Comparison of ENCODE assay signal across 8 cellular contexts in genomic region chr20:50460608-50461268, GRCh38. TPM values are rescaled to one million over a fixed set of nuclear protein-coding genes. Genes with fewer than 3 reads are reported as not detected.
DNase-seq lines count a peak whose midpoint lies in the region; TF ChIP-seq lines count a peak whose summit lies in the region.

No MANE protein-coding gene starts in this region.

- no peaks in the 10 kb centered on the region for H3K79me2 ChIP-seq in Karpas-422 (ENCODE audit: low read length)
- H3K79me2 ChIP-seq in trophoblast cell (ENCODE audit: control insufficient read depth, insufficient read depth, low read length, poor library complexity), result no peaks in the 10 kb centered on the region

- no peak overlapping the region for H2AFZ ChIP-seq in Karpas-422 (ENCODE audit: low read length)
- no peak overlapping the region for H2AFZ ChIP-seq in trophoblast cell (ENCODE audit: insufficient read depth, low read length, poor library complexity)

- H3K18ac ChIP-seq in trophoblast cell (ENCODE audit: low read length), result peak overlapping the region; percentile 8

- peak overlapping the region; percentile 29 for H4K91ac ChIP-seq in trophoblast cell (ENCODE audit: low read depth, low read length)

- H3K79me1 ChIP-seq in trophoblast cell (ENCODE audit: low read length), result peaks cover 2% of the 10 kb centered on the region

- TF ChIP-seq CTCF in tibial artery (IDR thresholded peaks at IDR 0.05), result peak; percentile 86 to 99

- no peak overlapping the region for H3K23ac ChIP-seq in trophoblast cell (ENCODE audit: low read length)

- no peak overlapping the region for H2BK5ac ChIP-seq in trophoblast cell (ENCODE audit: low read depth, low read length, poor library complexity)

- H3K9me3 ChIP-seq in Karpas-422 (ENCODE audit: low read length), result no peaks in the 10 kb centered on the region
- H3K9me3 ChIP-seq in SJCRH30 (replicated peaks), result no peaks in the 10 kb centered on the region
- no peaks in the 10 kb centered on the region for H3K9me3 ChIP-seq in trophoblast cell (ENCODE audit: insufficient read depth, low read depth, low read length)
- H3K9me3 ChIP-seq in tibial artery, result no peaks in the 10 kb centered on the region

- no peak overlapping the region for H4K8ac ChIP-seq in trophoblast cell (ENCODE audit: low read depth, low read length)

- H3K27ac ChIP-seq in Karpas-422 (ENCODE audit: low read length) (no peak overlapping the region), SJCRH30 (no peak overlapping the region), trophoblast cell (ENCODE audit: low read depth, low read length) (no peak overlapping the region), tibial artery (peak overlapping the region; percentile 63 to 65)

- H3K4me1 ChIP-seq in Karpas-422 (ENCODE audit: low read length), result peaks cover 7% of the 10 kb centered on the region
- no peaks in the 10 kb centered on the region for H3K4me1 ChIP-seq in SJCRH30
- no peaks in the 10 kb centered on the region for H3K4me1 ChIP-seq in trophoblast cell (ENCODE audit: control insufficient read depth in 1 of 2, insufficient read depth in 2 of 2, low read length in 2 of 2)
- peaks cover 0 to 22% (median 12%) of the 10 kb centered on the region in 4 donors for H3K4me1 ChIP-seq in tibial artery

- H3K9ac ChIP-seq in Karpas-422 (ENCODE audit: low read length) (no peak overlapping the region), trophoblast cell (ENCODE audit: low read length) (no peak overlapping the region)

- intact Hi-C loops in tibial artery (cut with DNase I; ENCODE audit: low total_unique reads), result no loop called here

- no CpG with 5 or more reads among the region's 13 CpGs for WGBS in trophoblast cell (ENCODE audit: extremely low coverage, insufficient coverage, insufficient read length)

- no peak overlapping the region for H3K14ac ChIP-seq in trophoblast cell (ENCODE audit: low read length)

- peak; percentile 42 to 79 for DNase-seq in NCI-H446 (lab: John Stamatoyannopoulos, UW)
- DNase-seq in NCI-H446 treated with DMSO at 0.1 percent for 48 hours (lab: John Stamatoyannopoulos, UW), result no peak
- DNase-seq in Karpas-422, result peak; percentile 87
- DNase-seq in SJCRH30, result peak; percentile 88 to 97
- peak; percentile 92 for DNase-seq in activated effector memory CD4-positive, alpha-beta T cell treated with anti-CD3 and anti-CD28 coated beads, Interleukin-2, amount 50 U/mL, for 16 hours
- peak; percentile 77 for DNase-seq in germinal center (ENCODE audit: low spot score)
- DNase-seq in trophoblast cell, result peak; percentile 90 to 95
- peak; percentile 92 to 95 for DNase-seq in tibial artery

- H3K36me3 ChIP-seq in Karpas-422 (ENCODE audit: insufficient read depth, low read length), result no peaks in the 10 kb centered on the region
- no peaks in the 10 kb centered on the region for H3K36me3 ChIP-seq in SJCRH30
- no peaks in the 10 kb centered on the region for H3K36me3 ChIP-seq in trophoblast cell (ENCODE audit: control insufficient read depth in 1 of 2, insufficient read depth in 2 of 2, low read length in 2 of 2)
- H3K36me3 ChIP-seq in tibial artery, result no peaks in the 10 kb centered on the region

- H3K4me3 ChIP-seq in Karpas-422 (ENCODE audit: low read length) (no peak overlapping the region), SJCRH30 (no peak overlapping the region), trophoblast cell (ENCODE audit: low read depth, low read length) (no peak overlapping the region), tibial artery (no peak overlapping the region)

- H3K27me3 ChIP-seq in Karpas-422 (ENCODE audit: low read length) (no peaks in the 10 kb centered on the region), SJCRH30 (0 out of 2 replicates have a peak, but pooled peaks cover 4% of the 10 kb centered on the region), trophoblast cell (ENCODE audit: insufficient read depth, low read length) (no peaks in the 10 kb centered on the region), tibial artery (no peaks in the 10 kb centered on the region)

- H3K9me2 ChIP-seq in Karpas-422 (replicated peaks; ENCODE audit: insufficient read depth, low read length), result no peaks in the 10 kb centered on the region

- H2BK12ac ChIP-seq in trophoblast cell (ENCODE audit: low read length), result peak overlapping the region; percentile 47

- peak overlapping the region; percentile 41 for H2BK120ac ChIP-seq in trophoblast cell (ENCODE audit: insufficient read depth, low read length, poor library complexity)

- H2AK5ac ChIP-seq in trophoblast cell (ENCODE audit: low read length), result no peak overlapping the region

- no peak overlapping the region for H3K4me2 ChIP-seq in Karpas-422 (ENCODE audit: low read depth, low read length, poor library complexity, severe bottlenecking)
- no peak overlapping the region for H3K4me2 ChIP-seq in trophoblast cell (ENCODE audit: low read length)

- H3K4ac ChIP-seq in trophoblast cell (ENCODE audit: low read depth, low read length), result no peak overlapping the region

- no peaks in the 10 kb centered on the region for H4K20me1 ChIP-seq in Karpas-422 (ENCODE audit: insufficient read depth, low read depth, low read length)

- no peak overlapping the region for H4K12ac ChIP-seq in trophoblast cell (ENCODE audit: low read depth, low read length)

RNA-seq across cellular contexts. Expression of gene PTPN1, which starts 49.4 kb away (rescaled TPM):
- 6.5 and 10.9 TPM in 2 replicates for total RNA-seq in Karpas-422 (2014; rRNA removed; shearing (Covaris generic); ENCODE audit: low replicate concordance)
- 64.3 and 72.3 TPM in 2 replicates for total RNA-seq in SJCRH30 (2014; rRNA removed; shearing (Covaris generic))
- polyA plus RNA-seq in trophoblast cell (2013), result 27.0 and 27.9 TPM in 2 replicates

Comparison
In these comparisons a context has a peak if more than half of its experiments do, and no peak if none do; other contexts are left out.
1. H3K27ac ChIP-seq: peak in tibial artery (2 of 2); none in Karpas-422 (single experiment), SJCRH30 (single experiment) and trophoblast cell (single experiment).